31 cellular contexts compared by ENCODE assay signal in genomic region chr10:132934953-132935352, GRCh38. TPM values are rescaled to one million over a fixed set of nuclear protein-coding genes. Genes with fewer than 3 reads are reported as not detected.
"Had no signal": no experiment of that assay in that cellular context is flagged by ENCODE, and none has a peak within 500 bp of the region (broad histone marks: within the 10 kb centered on the region; RNA-seq: fewer than 3 reads in every experiment).

No MANE protein-coding gene starts in this region.

- H3K27ac Mint-ChIP-seq: activated B cell treated with CpG ODN at 0.5 μM for 24 hours; activated CD8-positive, alpha-beta T cell treated with anti-CD3 and anti-CD28 coated beads for 36 hours; activated naive CD8-positive, alpha-beta T cell; activated T-helper 17 cell treated with anti-CD3 and anti-CD28 coated beads, Interleukin-2, amount 50 U/mL, for 72 hours; dendritic cell treated with granulocyte-macrophage colony-stimulating factor and Interleukin-4, amounts not matched to agents 40 ng/mL and 50 ng/mL, for 4 days; endodermal cell; T-helper 17 cell; T-helper 2 cell treated with Interferon-gamma antibody and Interleukin-4, amounts not matched to agents 5 μg/mL and 100 μg/mL, for 36 hours had no signal

- H3K36me3 ChIP-seq: brain microvascular endothelial cell, WERI-Rb-1 had no signal

- ATAC-seq: activated CD4-positive, CD25-positive, alpha-beta regulatory T cell treated with anti-CD3 and anti-CD28 coated beads, Interleukin-2, amount 50 U/mL, for 24 hours; activated CD8-positive, alpha-beta T cell treated with anti-CD3 and anti-CD28 coated beads for 36 hours; activated T-cell treated with anti-CD3 and anti-CD28 coated beads, Interleukin-2, amount 50 U/mL, for 4 hours; activated T-helper 17 cell treated with anti-CD3 and anti-CD28 coated beads, Interleukin-2, amount 50 U/mL, for 72 hours; esophagus mucosa; T-helper 17 cell had no signal

- H3K4me3 ChIP-seq: coronary artery, dorsolateral prefrontal cortex had no signal

- H3K36me3 Mint-ChIP-seq: activated naive CD8-positive, alpha-beta T cell had no signal

- H3K27ac ChIP-seq: brain microvascular endothelial cell, coronary artery, dorsolateral prefrontal cortex, WERI-Rb-1 had no signal

- H3K27me3 ChIP-seq: brain microvascular endothelial cell, dorsolateral prefrontal cortex had no signal

- DNase-seq: activated B cell treated with CpG ODN at 0.5 μM for 24 hours; activated CD4-positive, alpha-beta T cell treated with anti-CD3 and anti-CD28 coated beads for 48 hours; activated CD4-positive, alpha-beta T cell treated with anti-CD3 and anti-CD28 coated beads, Interleukin-2, amount 50 U/mL, for 1 hour; activated CD4-positive, alpha-beta T cell treated with anti-CD3 and anti-CD28 coated beads, Interleukin-2, amount 50 U/mL, for 48 hours; activated CD8-positive, alpha-beta memory T cell treated with anti-CD3 and anti-CD28 coated beads for 24 hours; activated CD8-positive, alpha-beta T cell treated with anti-CD3 and anti-CD28 coated beads for 36 hours; activated effector memory CD4-positive, alpha-beta T cell treated with Interleukin-2 at 50 U/mL for 16 hours; activated gamma-delta T cell treated with Interleukin-2 at 50 U/mL for 16 hours; activated naive CD4-positive, alpha-beta T cell treated with anti-CD3 and anti-CD28 coated beads, Interleukin-2, amount 50 U/mL, for 16 hours; activated naive CD4-positive, alpha-beta T cell treated with Interleukin-2 at 50 U/mL for 16 hours; activated T-cell treated with anti-CD3 and anti-CD28 coated beads, Interleukin-2, amount 50 U/mL, for 4 hours; amniotic stem cell; anterior cingulate cortex; brain microvascular endothelial cell; central memory CD4-positive, alpha-beta T cell; cerebellar nuclear complex; effector memory CD4-positive, alpha-beta T cell; endodermal cell; foreskin fibroblast; T-helper 1 cell; T-helper 17 cell; T1000; WERI-Rb-1 had no signal

- H3K9me3 Mint-ChIP-seq: activated B cell treated with CpG ODN at 0.5 μM for 24 hours; activated CD8-positive, alpha-beta T cell treated with anti-CD3 and anti-CD28 coated beads for 36 hours; activated T-cell treated with anti-CD3 and anti-CD28 coated beads, Interleukin-2, amount 50 U/mL, for 4 hours; endodermal cell; T-helper 2 cell treated with Interferon-gamma antibody and Interleukin-4, amounts not matched to agents 5 μg/mL and 100 μg/mL, for 36 hours had no signal

- H3K4me3 Mint-ChIP-seq: activated B cell treated with CpG ODN at 0.5 μM for 24 hours; activated CD8-positive, alpha-beta T cell treated with anti-CD3 and anti-CD28 coated beads for 36 hours; activated naive CD8-positive, alpha-beta T cell; activated T-cell treated with anti-CD3 and anti-CD28 coated beads, Interleukin-2, amount 50 U/mL, for 4 hours; activated T-helper 17 cell treated with anti-CD3 and anti-CD28 coated beads, Interleukin-2, amount 50 U/mL, for 72 hours; dendritic cell treated with granulocyte-macrophage colony-stimulating factor and Interleukin-4, amounts not matched to agents 40 ng/mL and 50 ng/mL, for 4 days; endodermal cell; T-helper 17 cell; T-helper 2 cell treated with Interferon-gamma antibody and Interleukin-4, amounts not matched to agents 5 μg/mL and 100 μg/mL, for 36 hours had no signal

RNA-seq across cellular contexts. Expression of gene CFAP46, which starts 7.4 kb away (rescaled TPM):
- total RNA-seq: activated T-helper 17 cell treated with anti-CD3 and anti-CD28 coated beads, Interleukin-2, amount 50 U/mL, for 72 hours; T-helper 17 cell had no signal
